Comparison of ENCODE assay signal across 8 cellular contexts in genomic region chr15:67840747-67841634, GRCh38. TPM values are rescaled to one million over a fixed set of nuclear protein-coding genes. Genes with fewer than 3 reads are reported as not detected.
DNase-seq lines count a peak whose midpoint lies in the region; ATAC-seq, FAIRE-seq and TF ChIP-seq lines count a peak whose summit lies in the region.

No MANE protein-coding gene starts in this region.

- no peaks in the 10 kb centered on the region for H3K9me3 Mint-ChIP-seq in T-helper 2 cell treated with Interferon-gamma antibody and Interleukin-4, amounts not matched to agents 5 μg/mL and 100 μg/mL, for 36 hours
- no peaks in the 10 kb centered on the region for H3K9me3 Mint-ChIP-seq in astrocyte (ENCODE audit: unreplicated experiment)

- peaks cover 21% of the 10 kb centered on the region for H3K27me3 ChIP-seq in astrocyte (ENCODE audit: insufficient read depth, low read length)
- peaks cover 50% of the 10 kb centered on the region for H3K27me3 ChIP-seq in iPS-20b (ENCODE audit: insufficient read depth, low read length)
- no peaks in the 10 kb centered on the region for H3K27me3 ChIP-seq in skeletal muscle tissue (ENCODE audit: control insufficient read depth in 3 of 3, insufficient read depth in 3 of 3, low read length in 3 of 3)

- peak overlapping the region; percentile 99 for H2AFZ ChIP-seq in astrocyte (ENCODE audit: low read depth, low read length)

- H3K4me3 Mint-ChIP-seq in T-helper 2 cell treated with Interferon-gamma antibody and Interleukin-4, amounts not matched to agents 5 μg/mL and 100 μg/mL, for 36 hours = peak overlapping the region; percentile 92
- H3K4me3 Mint-ChIP-seq in astrocyte (ENCODE audit: unreplicated experiment) = peak overlapping the region; percentile 89

- no peak for FAIRE-seq in astrocyte (lab: Jason Lieb, UNC)

- H3K36me3 Mint-ChIP-seq in T-helper 2 cell treated with Interferon-gamma antibody and Interleukin-4, amounts not matched to agents 5 μg/mL and 100 μg/mL, for 36 hours (ENCODE audit: low read depth) = no peaks in the 10 kb centered on the region
- no peaks in the 10 kb centered on the region for H3K36me3 Mint-ChIP-seq in astrocyte (ENCODE audit: low read depth, unreplicated experiment)

- no peak for TF ChIP-seq CTCF in astrocyte (IDR thresholded peaks at IDR 0.05; ENCODE audit: insufficient read depth, low read depth, low read length)

- no peaks in the 10 kb centered on the region for H3K9me3 ChIP-seq in astrocyte (ENCODE audit: insufficient read depth, low read depth, low read length)
- no peaks in the 10 kb centered on the region for H3K9me3 ChIP-seq in iPS-20b (ENCODE audit: insufficient read depth, low read depth, low read length)
- no peaks in the 10 kb centered on the region for H3K9me3 ChIP-seq in skeletal muscle tissue (ENCODE audit: control insufficient read depth in 3 of 3, low read length in 3 of 3)

- H3K4me1 Mint-ChIP-seq in T-helper 2 cell treated with Interferon-gamma antibody and Interleukin-4, amounts not matched to agents 5 μg/mL and 100 μg/mL, for 36 hours (ENCODE audit: low read depth) = peaks cover 25% of the 10 kb centered on the region
- H3K4me1 Mint-ChIP-seq in astrocyte (ENCODE audit: low read depth, unreplicated experiment) = peaks cover 27% of the 10 kb centered on the region

- no peaks in the 10 kb centered on the region for H3K36me3 ChIP-seq in astrocyte (ENCODE audit: insufficient read depth, low read length)
- H3K36me3 ChIP-seq in iPS-20b (ENCODE audit: insufficient read depth, low read depth, low read length) = no peaks in the 10 kb centered on the region
- no peaks in the 10 kb centered on the region for H3K36me3 ChIP-seq in skeletal muscle tissue (ENCODE audit: control insufficient read depth in 3 of 3, insufficient read depth in 3 of 3, low read length in 3 of 3)

- H3K9ac ChIP-seq in astrocyte (ENCODE audit: low read length) = peak overlapping the region; percentile 91
- peak overlapping the region; percentile 86; the same call in 1 of the 2 replicates for H3K9ac ChIP-seq in iPS-20b (ENCODE audit: low read depth, low read length)
- peak overlapping the region; percentile 99 for H3K9ac ChIP-seq in skeletal muscle tissue (ENCODE audit: low read depth in 1 of 3, low read length in 3 of 3)

- no peak for DNase-seq in T-helper 2 cell treated with Interferon-gamma antibody and Interleukin-4, amounts not matched to agents 5 μg/mL and 100 μg/mL, for 36 hours (ENCODE audit: low spot score)
- no peak for DNase-seq in T-helper 2 cell
- peak; percentile 8 for DNase-seq in NCI-H1694 (lab: John Stamatoyannopoulos, UW)
- DNase-seq in astrocyte (ENCODE audit: low read depth) = peak; percentile 42

- H3K27ac Mint-ChIP-seq in T-helper 2 cell treated with Interferon-gamma antibody and Interleukin-4, amounts not matched to agents 5 μg/mL and 100 μg/mL, for 36 hours = peak overlapping the region; percentile 88
- H3K27ac Mint-ChIP-seq in astrocyte (ENCODE audit: unreplicated experiment) = peak overlapping the region; percentile 98

- H3K4me3 ChIP-seq in astrocyte (ENCODE audit: insufficient read depth, low read depth, low read length) = peak overlapping the region; percentile 93
- peak overlapping the region; percentile 86 for H3K4me3 ChIP-seq in iPS-20b (ENCODE audit: low read length)
- H3K4me3 ChIP-seq in skeletal muscle tissue (ENCODE audit: low read length in 3 of 3) = peak overlapping the region; percentile 94 to 99 (median 98)

- H4K20me1 ChIP-seq in astrocyte (ENCODE audit: insufficient read depth, low read length) = no peaks in the 10 kb centered on the region

- H3K27ac ChIP-seq in astrocyte (ENCODE audit: low read depth, low read length) = peak overlapping the region; percentile 88
- H3K27ac ChIP-seq in iPS-20b (ENCODE audit: low read length) = no peak overlapping the region
- H3K27ac ChIP-seq in skeletal muscle tissue (ENCODE audit: low read depth, low read length) = peak overlapping the region; percentile 98

- peaks cover 30% of the 10 kb centered on the region for H3K27me3 Mint-ChIP-seq in T-helper 2 cell treated with Interferon-gamma antibody and Interleukin-4, amounts not matched to agents 5 μg/mL and 100 μg/mL, for 36 hours (ENCODE audit: low read depth)
- H3K27me3 Mint-ChIP-seq in astrocyte (ENCODE audit: low read depth, unreplicated experiment) = peaks cover 20% of the 10 kb centered on the region

- H3K4me1 ChIP-seq in astrocyte (ENCODE audit: insufficient read depth, low read length) (peaks cover 24% of the 10 kb centered on the region), iPS-20b (ENCODE audit: insufficient read depth, low read length) (peaks cover 24% of the 10 kb centered on the region), skeletal muscle tissue (ENCODE audit: control insufficient read depth in 3 of 3, insufficient read depth in 3 of 3, low read length in 3 of 3) (peaks cover 21 to 26% (median 25%) of the 10 kb centered on the region in 3 donors)

- H3K79me2 ChIP-seq in astrocyte (ENCODE audit: insufficient read depth, low read length) = no peaks in the 10 kb centered on the region

- peak overlapping the region; percentile 92 for H3K4me2 ChIP-seq in astrocyte (ENCODE audit: low read length)

- ATAC-seq in HG03457 (IDR thresholded peaks at IDR 0.05; ENCODE audit: unreplicated experiment) = no peak
- no peak for ATAC-seq in GM21360 (IDR thresholded peaks at IDR 0.05; ENCODE audit: unreplicated experiment)

RNA-seq across cellular contexts. Expression of gene RNU6-1, which starts 1.1 kb away (rescaled TPM):
- total RNA-seq in astrocyte (not detected in 2 replicates), skeletal muscle tissue (not detected)

RNA-seq across cellular contexts. Expression of gene SKOR1, which starts 15.7 kb away (rescaled TPM):
- not detected in 2 replicates for total RNA-seq in astrocyte
- total RNA-seq in skeletal muscle tissue = under 0.01 TPM

Comparison
In these comparisons a context has a peak if more than half of its experiments do, and no peak if none do; other contexts are left out.
1. DNase-seq: peak in NCI-H1694 (single experiment) and astrocyte (single experiment); none in T-helper 2 cell treated with Interferon-gamma antibody and Interleukin-4, amounts not matched to agents 5 μg/mL and 100 μg/mL, for 36 hours (single experiment) and T-helper 2 cell (0 of 5).
2. Peak in every context shown above with its lines, with median percentiles within 50 percentile points of each other: H3K4me3 ChIP-seq and H3K9ac ChIP-seq.